Comparison of ENCODE assay signal across 1 cellular context in the genomic region with DNA sequence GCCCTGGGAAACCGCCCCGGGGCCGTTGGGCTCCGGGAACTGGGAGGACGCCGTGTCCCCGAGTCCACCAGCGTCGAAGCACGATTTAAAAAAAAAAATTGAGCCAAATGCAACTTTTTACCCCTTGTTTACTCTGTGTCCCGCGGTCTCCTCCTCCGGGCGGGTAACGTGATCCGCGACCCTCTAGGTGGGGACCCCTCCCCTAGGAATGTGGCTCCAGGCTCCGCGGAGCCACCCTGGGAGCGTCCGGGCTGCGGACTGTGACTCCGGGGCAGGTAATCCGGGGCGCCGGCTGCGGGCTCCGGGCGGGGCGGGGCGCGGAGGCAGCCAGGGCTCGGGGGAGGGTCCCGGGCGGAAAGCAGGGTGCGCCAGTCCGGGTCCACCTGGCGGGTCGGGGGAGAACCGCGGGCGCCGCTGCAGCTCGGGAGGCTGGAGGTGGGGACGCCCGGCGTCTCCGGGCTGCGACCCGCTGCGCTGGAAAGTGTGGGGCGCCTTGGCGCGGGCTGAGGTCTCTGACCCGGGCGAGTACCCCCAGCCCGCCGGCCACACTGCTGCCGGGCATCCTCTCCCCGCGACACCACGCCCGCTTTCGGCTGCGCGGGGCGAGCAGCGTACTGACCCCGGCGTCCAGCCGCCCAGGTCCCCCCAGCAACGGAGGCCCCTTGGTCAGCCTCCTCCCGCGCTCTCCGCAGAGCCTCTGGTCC.
TF ChIP-seq lines count a peak whose summit lies in the region.

No MANE protein-coding gene starts in this region.

TF ChIP-seq in HepG2, 621 proteins besides CTCF, POLR2A, EP300 and RAD21 (continued from another document and continues in another):
- TF ChIP-seq RXRA (CRISPR knock-in tag; IDR thresholded peaks at IDR 0.05) (peak; percentile 63; the same call in 1 of the 2 replicates), SMC3 (IDR thresholded peaks at IDR 0.05; ENCODE audit: low read length) (no peak), GTF3A (CRISPR knock-in tag; conservative IDR thresholded peaks at IDR 0.05) (0 out of 2 replicates have a peak, but pooled peaks have one; percentile 6), ATAD3A (CRISPR knock-in tag; IDR thresholded peaks at IDR 0.05) (no peak), SRF (IDR thresholded peaks at IDR 0.05; ENCODE audit: low read depth, low read length) (no peak), PAX8 (CRISPR knock-in tag; IDR thresholded peaks at IDR 0.05; ENCODE audit: borderline replicate concordance) (no peak; the same call in 1 of the 2 replicates), SRY (CRISPR knock-in tag; IDR thresholded peaks at IDR 0.05) (peak; percentile 7; the same call in 1 of the 2 replicates), ZNF34 (CRISPR knock-in tag; IDR thresholded peaks at IDR 0.05; ENCODE audit: borderline replicate concordance) (no peak), ZNF10 (CRISPR knock-in tag; IDR thresholded peaks at IDR 0.05; ENCODE audit: borderline replicate concordance, low read depth) (no peak), ZNF335 (CRISPR knock-in tag; IDR thresholded peaks at IDR 0.05) (no peak), MEIS2 (CRISPR knock-in tag; IDR thresholded peaks at IDR 0.05) (peak; percentile 34; the same call in 1 of the 2 replicates), ZNF678 (CRISPR knock-in tag; IDR thresholded peaks at IDR 0.05) (no peak), SRSF4 (IDR thresholded peaks at IDR 0.05; ENCODE audit: low read depth, low read length, poor library complexity, severe bottlenecking) (no peak), ZBTB4 (CRISPR knock-in tag; IDR thresholded peaks at IDR 0.05; ENCODE audit: borderline replicate concordance) (no peak), TCF12 (IDR thresholded peaks at IDR 0.05) (no peak), TCF12 (CRISPR knock-in tag; IDR thresholded peaks at IDR 0.05) (no peak), ZNF674 (CRISPR knock-in tag; IDR thresholded peaks at IDR 0.05; ENCODE audit: low read depth) (no peak), ZBTB7B (CRISPR knock-in tag; IDR thresholded peaks at IDR 0.05) (peak; percentile 64), ZBTB21 (CRISPR knock-in tag; IDR thresholded peaks at IDR 0.05) (no peak), MATR3 (CRISPR knock-in tag; IDR thresholded peaks at IDR 0.05) (no peak), SMAD9 (CRISPR knock-in tag; IDR thresholded peaks at IDR 0.05) (no peak), FOXJ3 (CRISPR knock-in tag; IDR thresholded peaks at IDR 0.05; ENCODE audit: borderline replicate concordance) (0 out of 2 replicates have a peak, but pooled peaks have one; percentile 44), ZNF18 (CRISPR knock-in tag; IDR thresholded peaks at IDR 0.05; ENCODE audit: insufficient replicate concordance) (no peak), HMGA1 (CRISPR knock-in tag; conservative IDR thresholded peaks at IDR 0.05) (no peak), ZSCAN29 (CRISPR knock-in tag; conservative IDR thresholded peaks at IDR 0.05) (no peak; the same call in 1 of the 2 replicates), STAG1 (CRISPR knock-in tag; IDR thresholded peaks at IDR 0.05) (no peak), ISL2 (CRISPR knock-in tag; IDR thresholded peaks at IDR 0.05) (peak; percentile 20; the same call in 1 of the 2 replicates), PAF1 (CRISPR knock-in tag; IDR thresholded peaks at IDR 0.05) (no peak), ZNF143 (CRISPR knock-in tag; IDR thresholded peaks at IDR 0.05) (no peak), SOX6 (IDR thresholded peaks at IDR 0.05) (no peak), SOX6 (CRISPR knock-in tag; IDR thresholded peaks at IDR 0.05) (no peak), HNRNPL (IDR thresholded peaks at IDR 0.05; ENCODE audit: low read depth, low read length) (no peak), ZUFSP (CRISPR knock-in tag; IDR thresholded peaks at IDR 0.05; ENCODE audit: borderline replicate concordance) (no peak), USF2 (IDR thresholded peaks at IDR 0.05; ENCODE audit: low read depth, low read length) (no peak), USF2 (CRISPR knock-in tag; IDR thresholded peaks at IDR 0.05; ENCODE audit: borderline replicate concordance) (peak; percentile 18; the same call in 1 of the 2 replicates), SCMH1 (CRISPR knock-in tag; IDR thresholded peaks at IDR 0.05; ENCODE audit: borderline replicate concordance) (no peak), MTA3 (CRISPR knock-in tag; IDR thresholded peaks at IDR 0.05) (no peak), ZFY (CRISPR knock-in tag; IDR thresholded peaks at IDR 0.05) (peak; percentile 51), FOXP1 (IDR thresholded peaks at IDR 0.05) (no peak), FOXP1 (CRISPR knock-in tag; IDR thresholded peaks at IDR 0.05) (peak; percentile 23; the same call in 1 of the 2 replicates), GFI1 (CRISPR knock-in tag; IDR thresholded peaks at IDR 0.05; ENCODE audit: borderline replicate concordance) (0 out of 2 replicates have a peak, but pooled peaks have one; percentile 3), GTF2F1 (IDR thresholded peaks at IDR 0.05; ENCODE audit: low read length) (no peak), CCAR2 (optimal IDR thresholded peaks at IDR 0.05; ENCODE audit: low read depth, low read length) (no peak), ATF7-NPFF (CRISPR knock-in tag; IDR thresholded peaks at IDR 0.05; ENCODE audit: low read depth) (peak; percentile 16; the same call in 1 of the 2 replicates), CCDC6 (CRISPR knock-in tag; IDR thresholded peaks at IDR 0.05) (no peak)
- TF ChIP-seq, protein P1, sequence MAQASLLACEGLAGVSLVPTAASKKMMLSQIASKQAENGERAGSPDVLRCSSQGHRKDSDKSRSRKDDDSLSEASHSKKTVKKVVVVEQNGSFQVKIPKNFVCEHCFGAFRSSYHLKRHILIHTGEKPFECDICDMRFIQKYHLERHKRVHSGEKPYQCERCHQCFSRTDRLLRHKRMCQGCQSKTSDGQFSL (CRISPR knock-in tag; IDR thresholded peaks at IDR 0.05), result no peak
- TF ChIP-seq, protein P2, sequence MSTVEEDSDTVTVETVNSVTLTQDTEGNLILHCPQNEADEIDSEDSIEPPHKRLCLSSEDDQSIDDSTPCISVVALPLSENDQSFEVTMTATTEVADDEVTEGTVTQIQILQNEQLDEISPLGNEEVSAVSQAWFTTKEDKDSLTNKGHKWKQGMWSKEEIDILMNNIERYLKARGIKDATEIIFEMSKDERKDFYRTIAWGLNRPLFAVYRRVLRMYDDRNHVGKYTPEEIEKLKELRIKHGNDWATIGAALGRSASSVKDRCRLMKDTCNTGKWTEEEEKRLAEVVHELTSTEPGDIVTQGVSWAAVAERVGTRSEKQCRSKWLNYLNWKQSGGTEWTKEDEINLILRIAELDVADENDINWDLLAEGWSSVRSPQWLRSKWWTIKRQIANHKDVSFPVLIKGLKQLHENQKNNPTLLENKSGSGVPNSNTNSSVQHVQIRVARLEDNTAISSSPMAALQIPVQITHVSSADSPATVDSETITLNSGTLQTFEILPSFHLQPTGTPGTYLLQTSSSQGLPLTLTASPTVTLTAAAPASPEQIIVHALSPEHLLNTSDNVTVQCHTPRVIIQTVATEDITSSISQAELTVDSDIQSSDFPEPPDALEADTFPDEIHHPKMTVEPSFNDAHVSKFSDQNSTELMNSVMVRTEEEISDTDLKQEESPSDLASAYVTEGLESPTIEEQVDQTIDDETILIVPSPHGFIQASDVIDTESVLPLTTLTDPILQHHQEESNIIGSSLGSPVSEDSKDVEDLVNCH (CRISPR knock-in tag; IDR thresholded peaks at IDR 0.05), result no peak
- TF ChIP-seq, protein P3, sequence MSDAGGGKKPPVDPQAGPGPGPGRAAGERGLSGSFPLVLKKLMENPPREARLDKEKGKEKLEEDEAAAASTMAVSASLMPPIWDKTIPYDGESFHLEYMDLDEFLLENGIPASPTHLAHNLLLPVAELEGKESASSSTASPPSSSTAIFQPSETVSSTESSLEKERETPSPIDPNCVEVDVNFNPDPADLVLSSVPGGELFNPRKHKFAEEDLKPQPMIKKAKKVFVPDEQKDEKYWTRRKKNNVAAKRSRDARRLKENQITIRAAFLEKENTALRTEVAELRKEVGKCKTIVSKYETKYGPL (CRISPR knock-in tag; IDR thresholded peaks at IDR 0.05), result 0 out of 2 replicates have a peak, but pooled peaks have one; percentile 10
- TF ChIP-seq, protein P4, sequence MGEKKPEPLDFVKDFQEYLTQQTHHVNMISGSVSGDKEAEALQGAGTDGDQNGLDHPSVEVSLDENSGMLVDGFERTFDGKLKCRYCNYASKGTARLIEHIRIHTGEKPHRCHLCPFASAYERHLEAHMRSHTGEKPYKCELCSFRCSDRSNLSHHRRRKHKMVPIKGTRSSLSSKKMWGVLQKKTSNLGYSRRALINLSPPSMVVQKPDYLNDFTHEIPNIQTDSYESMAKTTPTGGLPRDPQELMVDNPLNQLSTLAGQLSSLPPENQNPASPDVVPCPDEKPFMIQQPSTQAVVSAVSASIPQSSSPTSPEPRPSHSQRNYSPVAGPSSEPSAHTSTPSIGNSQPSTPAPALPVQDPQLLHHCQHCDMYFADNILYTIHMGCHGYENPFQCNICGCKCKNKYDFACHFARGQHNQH (CRISPR knock-in tag; IDR thresholded peaks at IDR 0.05), result 0 out of 2 replicates have a peak, but pooled peaks have one; percentile 34
